Comparison of ENCODE assay signal across 19 cellular contexts in genomic region chr17:63126607-63127006, GRCh38.
DNase-seq lines count a peak whose midpoint lies in the region; ATAC-seq, FAIRE-seq and TF ChIP-seq lines count a peak whose summit lies in the region.
"Had no signal": no experiment of that assay in that cellular context is flagged by ENCODE, and none has a peak within 500 bp of the region (broad histone marks: within the 10 kb centered on the region; RNA-seq: fewer than 3 reads in every experiment).

No MANE protein-coding gene starts in this region.

- H3K4me2 ChIP-seq in HepG2 (ENCODE audit: low read depth, low read length) = no peak overlapping the region

- no peak overlapping the region for H3K27ac Mint-ChIP-seq in immature natural killer cell
- H3K27ac Mint-ChIP-seq: CD4-positive, CD25-positive, alpha-beta regulatory T cell had no signal

- H3K4me1 Mint-ChIP-seq in immature natural killer cell = no peaks in the 10 kb centered on the region
- H3K4me1 Mint-ChIP-seq: CD4-positive, CD25-positive, alpha-beta regulatory T cell had no signal

- no peak for TF ChIP-seq EP300 in HepG2 (IDR thresholded peaks at IDR 0.05; ENCODE audit: low read depth in 2 of 2, low read length in 2 of 2)
- TF ChIP-seq EP300 in HepG2 (CRISPR knock-in tag; IDR thresholded peaks at IDR 0.05; ENCODE audit: borderline replicate concordance) = no peak

- ATAC-seq in HepG2 (no peak), right lobe of liver (no peak), Panc1 (peak; percentile 65)
- ATAC-seq: SK-N-SH treated with all-trans-retinoic acid at 6 μM for 48 hours had no signal

- H3K9me3 ChIP-seq in HepG2 (ENCODE audit: low read length) (no peaks in the 10 kb centered on the region), right lobe of liver (no peaks in the 10 kb centered on the region), Panc1 (ENCODE audit: control insufficient read depth, insufficient read depth, low read depth, low read length) (no peaks in the 10 kb centered on the region), MG63 (no peaks in the 10 kb centered on the region)
- H3K9me3 ChIP-seq: BE2C had no signal

- intact Hi-C loops in HepG2 (cut with micrococcal nuclease; ENCODE audit: unreplicated experiment) = no loop called here
- intact Hi-C loops in right lobe of liver (cut with DNase I) = no loop called here
- intact Hi-C loops in Panc1 (cut with micrococcal nuclease; ENCODE audit: unreplicated experiment) = no loop called here

- FAIRE-seq in HepG2 (lab: Jason Lieb, UNC) = no peak

- no peak overlapping the region for H2AFZ ChIP-seq in HepG2 (ENCODE audit: low read length)

- no peaks in the 10 kb centered on the region for H3K36me3 ChIP-seq in HepG2 (replicated peaks in 1 of 2; ENCODE audit: control insufficient read depth in 1 of 2, insufficient read depth in 2 of 2, low read length in 2 of 2)
- H3K36me3 ChIP-seq in right lobe of liver = no peaks in the 10 kb centered on the region
- H3K36me3 ChIP-seq in Panc1 (ENCODE audit: control insufficient read depth, insufficient read depth, low read length) = no peaks in the 10 kb centered on the region
- no peaks in the 10 kb centered on the region for H3K36me3 ChIP-seq in MG63
- H3K36me3 ChIP-seq: BE2C had no signal

- H3K9ac ChIP-seq in HepG2 (ENCODE audit: insufficient read depth, low read depth, low read length) = no peak overlapping the region

- H3K27me3 ChIP-seq in HepG2 (ENCODE audit: control insufficient read depth in 1 of 2, insufficient read depth in 2 of 2, low read length in 2 of 2) = peaks cover 0 to 4% of the 10 kb centered on the region in 2 experiments; a peak in 1 of 5 replicates
- H3K27me3 ChIP-seq in right lobe of liver = no peaks in the 10 kb centered on the region
- no peaks in the 10 kb centered on the region for H3K27me3 ChIP-seq in Panc1 (ENCODE audit: control insufficient read depth, insufficient read depth, low read length)
- H3K27me3 ChIP-seq in MG63 = no peaks in the 10 kb centered on the region
- H3K27me3 ChIP-seq: BE2C had no signal

- no peak overlapping the region for H3K4me3 Mint-ChIP-seq in immature natural killer cell
- H3K4me3 Mint-ChIP-seq: CD4-positive, CD25-positive, alpha-beta regulatory T cell had no signal

- H4K20me1 ChIP-seq in HepG2 (ENCODE audit: insufficient read depth, low read length) = no peaks in the 10 kb centered on the region

- H3K4me1 ChIP-seq in HepG2 (ENCODE audit: insufficient read depth, low read length) = no peaks in the 10 kb centered on the region
- no peaks in the 10 kb centered on the region for H3K4me1 ChIP-seq in right lobe of liver
- peaks cover 29% of the 10 kb centered on the region for H3K4me1 ChIP-seq in Panc1 (ENCODE audit: control insufficient read depth, insufficient read depth, low read length)
- H3K4me1 ChIP-seq: BE2C had no signal

- H3K27ac ChIP-seq in HepG2 (ENCODE audit: extremely low read length, insufficient read depth, low read length) (no peak overlapping the region), right lobe of liver (no peak overlapping the region), Panc1 (ENCODE audit: low read length) (peak overlapping the region; percentile 24; the same call in 1 of the 2 replicates)

- H3K36me3 Mint-ChIP-seq in immature natural killer cell = peaks cover 0 to 3% (median 0%) of the 10 kb centered on the region in 3 donors

- DNase-seq in HepG2 (ENCODE audit: low spot score) (no peak), right lobe of liver (no peak), Panc1 (ENCODE audit: low read depth, low spot score) (no peak), iris pigment epithelial cell (ENCODE audit: low read depth) (peak; percentile 20), MG63 (no peak), immature natural killer cell (no peak), GDM1 (lab: John Stamatoyannopoulos, UW) (no peak)
- DNase-seq: BE2C; CD4-positive, CD25-positive, alpha-beta regulatory T cell; COR-L47; DMS153; NCI-H1092 treated with DMSO at 0.1 percent for 48 hours; NCI-H2081; NCI-H2171 treated with DMSO at 0.1 percent for 48 hours; NCI-H446; NCI-H69; RPMI8226; SIG-M5 had no signal

- H3K79me2 ChIP-seq in HepG2 (ENCODE audit: insufficient read depth, low read length) = no peaks in the 10 kb centered on the region

- POLR2A ChIA-PET in HepG2 (lab: Yijun Ruan, JAX) = no interaction called here
- POLR2A ChIA-PET in Panc1 (lab: Charles Lee) = interaction anchor here (0.7 kb wide), 1 partner anchor 10 kb away, joined by 4 read pairs; no protein-coding TSS in a partner anchor

- H3K27me3 Mint-ChIP-seq in immature natural killer cell (ENCODE audit: low read depth in 3 of 3) = no peaks in the 10 kb centered on the region

- BruUV-seq in HepG2 (replicated peaks; lab: Mats Ljungman, UMichigan) (no TSS peak), Panc1 (replicated peaks; lab: Mats Ljungman, UMichigan) (no TSS peak)

- TF ChIP-seq RAD21 in HepG2 (CRISPR knock-in tag; IDR thresholded peaks at IDR 0.05) = no peak

- in situ Hi-C loops in HepG2 (cut with HindIII; ENCODE audit: extremely low pct_ligation_motif_present, low pct_unique_long_range_greater_than_20kb) (no loop called here), Panc1 (cut with HindIII; ENCODE audit: low pct_unique_long_range_greater_than_20kb, low sequenced_read_pairs) (no loop called here)

- no peak for TF ChIP-seq POLR2A in HepG2 (IDR thresholded peaks at IDR 0.05; ENCODE audit: insufficient read depth in 1 of 2, low read depth in 2 of 2, low read length in 2 of 2)
- no peak for TF ChIP-seq POLR2A in right lobe of liver (IDR thresholded peaks at IDR 0.05)

- H3K4me3 ChIP-seq in HepG2 (replicated peaks in 1 of 3; ENCODE audit: insufficient read depth in 1 of 3, low read depth in 2 of 3, low read length in 3 of 3) (no peak overlapping the region), right lobe of liver (no peak overlapping the region), Panc1 (ENCODE audit: low read depth in 2 of 2, low read length in 2 of 2) (no peak overlapping the region), MG63 (no peak overlapping the region)

- CTCF ChIA-PET in HepG2 (lab: Yijun Ruan, JAX; ENCODE audit: low intra/inter-chr PET ratio, low total read pairs) = no interaction called here
- CTCF ChIA-PET in Panc1 (lab: Charles Lee) = no interaction called here

- 1% methylated on average over 3 of the region's 3 CpGs for WGBS in HepG2 (ENCODE audit: low lambda C conversion rate)
- WGBS in right lobe of liver (ENCODE audit: insufficient coverage, low coverage, low lambda C conversion rate, missing lambda C conversion rate) = 65% methylated on average over 3 of the region's 3 CpGs

- no peak for TF ChIP-seq CTCF in HepG2 (CRISPR knock-in tag; IDR thresholded peaks at IDR 0.05)
- no peak for TF ChIP-seq CTCF in right lobe of liver (IDR thresholded peaks at IDR 0.05)
- no peak for TF ChIP-seq CTCF in Panc1 (IDR thresholded peaks at IDR 0.05)

- H3K9me3 Mint-ChIP-seq in immature natural killer cell = no peaks in the 10 kb centered on the region
- H3K9me3 Mint-ChIP-seq: CD4-positive, CD25-positive, alpha-beta regulatory T cell had no signal

TF ChIP-seq in HepG2, 621 proteins besides CTCF, POLR2A, EP300 and RAD21:
- TF ChIP-seq ZBTB33 (CRISPR knock-in tag; IDR thresholded peaks at IDR 0.05) = no peak
- TF ChIP-seq CREB1 (IDR thresholded peaks at IDR 0.05) = peak; percentile 5; the same call in 1 of the 2 replicates
- TF ChIP-seq CREB1 (CRISPR knock-in tag; IDR thresholded peaks at IDR 0.05) = no peak
